Comparison of ENCODE assay signal across 14 cellular contexts in the genomic region with DNA sequence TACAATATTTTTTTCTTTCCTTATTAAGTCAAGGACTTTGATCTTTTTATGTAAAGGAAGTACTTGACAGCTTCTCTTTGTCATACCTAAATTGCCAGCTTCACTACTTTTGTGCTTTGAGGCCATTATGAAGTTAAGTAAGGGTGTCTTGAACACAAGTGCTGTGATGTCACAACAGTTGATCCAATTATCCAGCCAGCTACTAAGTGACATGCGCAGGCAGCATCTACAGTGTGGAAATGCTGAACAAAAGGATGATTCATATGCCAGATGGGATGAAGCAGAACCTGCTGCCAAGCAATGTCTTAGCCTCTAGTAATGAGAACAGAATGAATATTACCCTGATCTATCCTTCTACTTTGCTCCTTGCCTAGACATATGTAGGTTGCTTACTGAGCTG.
DNase-seq lines count a peak whose midpoint lies in the region; ATAC-seq and TF ChIP-seq lines count a peak whose summit lies in the region.
"Had no signal": no experiment of that assay in that cellular context is flagged by ENCODE, and none has a peak within 500 bp of the region (broad histone marks: within the 10 kb centered on the region; RNA-seq: fewer than 3 reads in every experiment).

No MANE protein-coding gene starts in this region.

- H3K27me3 ChIP-seq in esophagus squamous epithelium, result no peaks in the 10 kb centered on the region
- H3K27me3 ChIP-seq: BLaER1 treated with 17β-estradiol and CSF1 and Interleukin-3, amounts not matched to agents 10 nM and 100 nM had no signal

- no peak for DNase-seq in activated CD4-positive, alpha-beta T cell treated with anti-CD3 and anti-CD28 coated beads for 36 hours
- DNase-seq in activated CD4-positive, alpha-beta T cell treated with anti-CD3 and anti-CD28 coated beads for 4 hours, result no peak
- DNase-seq in amniotic stem cell (lab: John Stamatoyannopoulos, UW) (peak; percentile 59), glomerular visceral epithelial cell (ENCODE audit: extremely low spot score) (peak; percentile 8), esophagus squamous epithelium (lab: John Stamatoyannopoulos, UW) (no peak)
- no peak for DNase-seq in activated CD4-positive, alpha-beta memory T cell treated with anti-CD3 and anti-CD28 coated beads for 36 hours
- DNase-seq: activated gamma-delta T cell; naive B cell; NCI-H526; stimulated activated CD4-positive, alpha-beta T cell treated with anti-CD3 and anti-CD28 coated beads, Interleukin-4, amount 100 ng/mL, for 4 hours had no signal

- POLR2A ChIA-PET in activated CD4-positive, alpha-beta T cell treated with anti-CD3 and anti-CD28 coated beads for 36 hours (lab: Charles Lee), result no interaction called here
- POLR2A ChIA-PET in activated CD4-positive, alpha-beta memory T cell treated with anti-CD3 and anti-CD28 coated beads for 36 hours (lab: Charles Lee), result no interaction called here

- WGBS in esophagus squamous epithelium, 2 donors, result 14 to 36% methylated on average over 1 of the region's 1 CpG

- no peaks in the 10 kb centered on the region for H3K9me3 Mint-ChIP-seq in activated CD4-positive, alpha-beta T cell treated with anti-CD3 and anti-CD28 coated beads for 36 hours (ENCODE audit: low read depth)
- H3K9me3 Mint-ChIP-seq in activated CD4-positive, alpha-beta memory T cell treated with anti-CD3 and anti-CD28 coated beads for 36 hours, result no peaks in the 10 kb centered on the region
- H3K9me3 Mint-ChIP-seq: GM23338, naive B cell had no signal

- intact Hi-C loops in activated CD4-positive, alpha-beta T cell treated with anti-CD3 and anti-CD28 coated beads for 36 hours (cut with DNase I, micrococcal nuclease), result no loop called here
- intact Hi-C loops in activated CD4-positive, alpha-beta memory T cell treated with anti-CD3 and anti-CD28 coated beads for 36 hours (cut with micrococcal nuclease), result no loop called here
- intact Hi-C loops in esophagus squamous epithelium (cut with DNase I), result no loop called here

- H3K27me3 Mint-ChIP-seq in activated CD4-positive, alpha-beta T cell treated with anti-CD3 and anti-CD28 coated beads for 36 hours, result no peaks in the 10 kb centered on the region
- no peaks in the 10 kb centered on the region for H3K27me3 Mint-ChIP-seq in activated CD4-positive, alpha-beta memory T cell treated with anti-CD3 and anti-CD28 coated beads for 36 hours
- H3K27me3 Mint-ChIP-seq: naive B cell had no signal

- peak overlapping the region; percentile 86 for H3K27ac ChIP-seq in temporal lobe (ENCODE audit: low read depth, low read length)
- no peak overlapping the region for H3K27ac ChIP-seq in esophagus squamous epithelium
- H3K27ac ChIP-seq: BLaER1 treated with 17β-estradiol and CSF1 and Interleukin-3, amounts not matched to agents 10 nM and 100 nM had no signal

- H3K9me3 ChIP-seq in esophagus squamous epithelium, result no peaks in the 10 kb centered on the region
- H3K9me3 ChIP-seq: BLaER1 treated with 17β-estradiol and CSF1 and Interleukin-3, amounts not matched to agents 10 nM and 100 nM had no signal

- no peaks in the 10 kb centered on the region for H3K36me3 Mint-ChIP-seq in activated CD4-positive, alpha-beta T cell treated with anti-CD3 and anti-CD28 coated beads for 36 hours (ENCODE audit: low read depth)
- H3K36me3 Mint-ChIP-seq in activated CD4-positive, alpha-beta memory T cell treated with anti-CD3 and anti-CD28 coated beads for 36 hours, result no peaks in the 10 kb centered on the region
- H3K36me3 Mint-ChIP-seq: naive B cell had no signal

- CTCF ChIA-PET in activated CD4-positive, alpha-beta T cell treated with anti-CD3 and anti-CD28 coated beads for 36 hours (lab: Charles Lee), result interaction anchor here (0.9 to 1.2 kb wide), 2 partner anchors 9 to 15 kb away, joined by 3 to 4 read pairs; no protein-coding TSS in a partner anchor
- CTCF ChIA-PET in activated CD4-positive, alpha-beta memory T cell treated with anti-CD3 and anti-CD28 coated beads for 36 hours (lab: Charles Lee), result interaction anchor here (1.5 kb wide), 1 partner anchor 91 kb away, joined by 5 read pairs; no protein-coding TSS in a partner anchor

- no peak overlapping the region for H3K4me3 ChIP-seq in esophagus squamous epithelium
- H3K4me3 ChIP-seq: BLaER1 treated with 17β-estradiol and CSF1 and Interleukin-3, amounts not matched to agents 10 nM and 100 nM; GM23338 had no signal

- TF ChIP-seq POLR2A in esophagus squamous epithelium (IDR thresholded peaks at IDR 0.05), result no peak

- peak; percentile 33 for ATAC-seq in activated CD4-positive, alpha-beta T cell treated with anti-CD3 and anti-CD28 coated beads for 36 hours
- ATAC-seq in GM21447 (IDR thresholded peaks at IDR 0.05; ENCODE audit: unreplicated experiment), result no peak
- ATAC-seq: GM23338 had no signal

- no peak overlapping the region for H3K4me3 Mint-ChIP-seq in activated CD4-positive, alpha-beta T cell treated with anti-CD3 and anti-CD28 coated beads for 36 hours
- no peak overlapping the region for H3K4me3 Mint-ChIP-seq in activated CD4-positive, alpha-beta memory T cell treated with anti-CD3 and anti-CD28 coated beads for 36 hours
- H3K4me3 Mint-ChIP-seq: GM23338, naive B cell had no signal

- H3K27ac Mint-ChIP-seq in activated CD4-positive, alpha-beta T cell treated with anti-CD3 and anti-CD28 coated beads for 36 hours, result no peak overlapping the region
- no peak overlapping the region for H3K27ac Mint-ChIP-seq in activated CD4-positive, alpha-beta memory T cell treated with anti-CD3 and anti-CD28 coated beads for 36 hours
- H3K27ac Mint-ChIP-seq: GM23338, naive B cell had no signal

- H3K36me3 ChIP-seq in esophagus squamous epithelium, result no peaks in the 10 kb centered on the region
- H3K36me3 ChIP-seq: BLaER1 treated with 17β-estradiol and CSF1 and Interleukin-3, amounts not matched to agents 10 nM and 100 nM had no signal

- H3K4me1 ChIP-seq in esophagus squamous epithelium, result no peaks in the 10 kb centered on the region

- H3K4me1 Mint-ChIP-seq in activated CD4-positive, alpha-beta T cell treated with anti-CD3 and anti-CD28 coated beads for 36 hours, result no peaks in the 10 kb centered on the region
- no peaks in the 10 kb centered on the region for H3K4me1 Mint-ChIP-seq in activated CD4-positive, alpha-beta memory T cell treated with anti-CD3 and anti-CD28 coated beads for 36 hours (ENCODE audit: low read depth)
- H3K4me1 Mint-ChIP-seq: GM23338, naive B cell had no signal

- TF ChIP-seq CTCF in esophagus squamous epithelium (IDR thresholded peaks at IDR 0.05), result no peak

Comparison
In these comparisons a context has a peak if more than half of its experiments do, and no peak if none do; other contexts are left out.
1. DNase-seq: peak in amniotic stem cell (single experiment) and glomerular visceral epithelial cell (single experiment); none in activated CD4-positive, alpha-beta T cell treated with anti-CD3 and anti-CD28 coated beads for 36 hours (single experiment), activated CD4-positive, alpha-beta T cell treated with anti-CD3 and anti-CD28 coated beads for 4 hours (0 of 2), activated CD4-positive, alpha-beta memory T cell treated with anti-CD3 and anti-CD28 coated beads for 36 hours (single experiment) and esophagus squamous epithelium (single experiment).